ENCODE assay signal across 22 cellular contexts in the genomic region with DNA sequence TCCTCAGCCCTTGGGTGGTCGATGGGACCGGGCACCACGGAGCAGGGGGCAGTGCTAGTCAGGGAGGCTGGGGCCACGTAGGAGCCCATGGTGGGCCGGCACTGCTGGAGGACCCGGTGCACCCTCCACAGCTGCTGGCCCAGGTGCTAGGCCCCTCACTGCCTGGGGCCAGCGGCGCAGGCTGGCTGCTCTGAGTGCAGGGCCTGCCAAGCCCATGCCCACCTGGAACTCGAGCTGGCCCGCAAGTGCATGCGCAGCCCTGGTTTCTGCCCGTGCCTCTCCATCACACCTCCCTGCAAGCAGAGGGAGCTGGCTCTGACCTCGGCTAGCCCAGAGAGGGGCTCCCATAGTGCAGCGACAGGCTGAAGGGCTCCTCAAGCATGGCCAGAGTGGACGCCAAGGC. TPM values are rescaled to one million over a fixed set of nuclear protein-coding genes. Genes with fewer than 3 reads are reported as not detected.
A peak's percentile ranks its signal among the peaks of the same experiment; 100 is the strongest.
DNase-seq lines count a peak whose midpoint lies in the region; ATAC-seq, FAIRE-seq and TF ChIP-seq lines count a peak whose summit lies in the region.
"Had no signal": no experiment of that assay in that cellular context is flagged by ENCODE, and none has a peak within 500 bp of the region (broad histone marks: within the 10 kb centered on the region; RNA-seq: fewer than 3 reads in every experiment).

No MANE protein-coding gene starts in this region.

- POLR2A ChIA-PET in HepG2 (lab: Yijun Ruan, JAX), result no interaction called here

- no peak for TF ChIP-seq POLR2A in HepG2 (IDR thresholded peaks at IDR 0.05; ENCODE audit: insufficient read depth in 1 of 2, low read depth in 2 of 2, low read length in 2 of 2)
- TF ChIP-seq POLR2A in right lobe of liver (IDR thresholded peaks at IDR 0.05), result no peak

- no peak overlapping the region for H2BK15ac ChIP-seq in mesendoderm (replicated peaks; ENCODE audit: low read depth)

- intact Hi-C loops in HepG2 (cut with micrococcal nuclease; ENCODE audit: unreplicated experiment), result no loop called here
- intact Hi-C loops in right lobe of liver (cut with DNase I), result no loop called here
- intact Hi-C loops in sciatic nerve (cut with DNase I), result no loop called here

- no peak overlapping the region for H3K18ac ChIP-seq in mesendoderm (ENCODE audit: low read length)

- WGBS in HepG2 (ENCODE audit: low lambda C conversion rate), result 60% methylated on average over 2 of the region's 15 CpGs
- no CpG with 5 or more reads among the region's 15 CpGs for WGBS in right lobe of liver (ENCODE audit: insufficient coverage, low coverage, low lambda C conversion rate, missing lambda C conversion rate)
- WGBS in mesendoderm (ENCODE audit: extremely low coverage, insufficient coverage, low lambda C conversion rate), result no CpG with 5 or more reads among the region's 15 CpGs

- H4K20me1 ChIP-seq in HepG2 (ENCODE audit: insufficient read depth, low read length), result no peaks in the 10 kb centered on the region
- H4K20me1 ChIP-seq: BLaER1 had no signal

- no peak overlapping the region for H2BK120ac ChIP-seq in mesendoderm (ENCODE audit: low read depth, low read length)

- H4K8ac ChIP-seq in mesendoderm (ENCODE audit: low read depth, low read length), result no peak overlapping the region

- H3K9ac ChIP-seq in HepG2 (ENCODE audit: insufficient read depth, low read depth, low read length) (no peak overlapping the region), mesendoderm (ENCODE audit: low read length) (no peak overlapping the region)
- H3K9ac ChIP-seq: BLaER1, GM23248 had no signal

- H3K9me3 ChIP-seq in HepG2 (ENCODE audit: low read length) (peaks cover 7% of the 10 kb centered on the region), right lobe of liver (no peaks in the 10 kb centered on the region)

- DNase-seq in HepG2 (ENCODE audit: low spot score) (no peak), right lobe of liver (no peak), mesendoderm (peak; percentile 19), sciatic nerve (ENCODE audit: low spot score) (peak; percentile 38), NCI-H1048 (lab: John Stamatoyannopoulos, UW) (no peak), activated gamma-delta T cell (lab: John Stamatoyannopoulos, UW) (no peak)
- DNase-seq: CD4-positive, CD25-positive, alpha-beta regulatory T cell; CD8-positive, alpha-beta T cell; DMS 273 treated with DMSO at 0.1 percent for 48 hours; DMS79; EL; GDM1; GM23248; H9 had no signal

- no peak overlapping the region for H4K5ac ChIP-seq in mesendoderm (ENCODE audit: low read length)

- H3K4ac ChIP-seq in mesendoderm (ENCODE audit: low read depth, low read length), result no peak overlapping the region

- H3K23ac ChIP-seq in mesendoderm (ENCODE audit: low read length), result no peak overlapping the region

- H3K36me3 ChIP-seq in HepG2 (replicated peaks in 1 of 2; ENCODE audit: control insufficient read depth in 1 of 2, insufficient read depth in 2 of 2, low read length in 2 of 2) (no peaks in the 10 kb centered on the region), right lobe of liver (no peaks in the 10 kb centered on the region), mesendoderm (ENCODE audit: control insufficient read depth, insufficient read depth, low read length) (no peaks in the 10 kb centered on the region)
- H3K36me3 ChIP-seq: BLaER1 had no signal

- FAIRE-seq in HepG2 (lab: Jason Lieb, UNC), result no peak
- FAIRE-seq: A204.1, D721Med, GM19239 had no signal

- no peak overlapping the region for H3K56ac ChIP-seq in mesendoderm (ENCODE audit: low read length)

- H3K4me2 ChIP-seq in HepG2 (ENCODE audit: low read depth, low read length) (no peak overlapping the region), mesendoderm (ENCODE audit: low read length) (no peak overlapping the region)
- H3K4me2 ChIP-seq: BLaER1 had no signal

- BruUV-seq in HepG2 (replicated peaks; lab: Mats Ljungman, UMichigan), result no TSS peak

- H3K4me1 ChIP-seq in HepG2 (ENCODE audit: insufficient read depth, low read length) (peaks cover 10% of the 10 kb centered on the region), right lobe of liver (peaks cover 0 to 4% (median 0%) of the 10 kb centered on the region in 4 donors), mesendoderm (ENCODE audit: control insufficient read depth, low read depth, low read length) (no peaks in the 10 kb centered on the region)
- H3K4me1 ChIP-seq: BLaER1 had no signal

- H2AFZ ChIP-seq in HepG2 (ENCODE audit: low read length), result no peak overlapping the region
- H2AFZ ChIP-seq: GM23248 had no signal

- CTCF ChIA-PET in HepG2 (lab: Yijun Ruan, JAX; ENCODE audit: low intra/inter-chr PET ratio, low total read pairs), result no interaction called here

- no peak for TF ChIP-seq EP300 in HepG2 (IDR thresholded peaks at IDR 0.05; ENCODE audit: low read depth in 2 of 2, low read length in 2 of 2)
- no peak for TF ChIP-seq EP300 in HepG2 (CRISPR knock-in tag; IDR thresholded peaks at IDR 0.05; ENCODE audit: borderline replicate concordance)

- H2BK5ac ChIP-seq in mesendoderm (ENCODE audit: low read length), result no peak overlapping the region

- H3K79me2 ChIP-seq in HepG2 (ENCODE audit: insufficient read depth, low read length) (no peaks in the 10 kb centered on the region), mesendoderm (ENCODE audit: control insufficient read depth, insufficient read depth, low read length) (no peaks in the 10 kb centered on the region)

- TF ChIP-seq CTCF in HepG2 (CRISPR knock-in tag; IDR thresholded peaks at IDR 0.05) (no peak), right lobe of liver (IDR thresholded peaks at IDR 0.05) (no peak)

- no peak overlapping the region for H3K27ac ChIP-seq in HepG2 (ENCODE audit: extremely low read length, insufficient read depth, low read length)
- H3K27ac ChIP-seq in right lobe of liver, result no peak overlapping the region
- no peak overlapping the region for H3K27ac ChIP-seq in mesendoderm (ENCODE audit: low read depth, low read length)
- H3K27ac ChIP-seq: 22Rv1, BLaER1, C4-2B, GM23248 had no signal

- no peak for TF ChIP-seq RAD21 in HepG2 (CRISPR knock-in tag; IDR thresholded peaks at IDR 0.05)

- ATAC-seq in HepG2, result no peak
- ATAC-seq in right lobe of liver, result no peak
- ATAC-seq in sciatic nerve, result no peak
- ATAC-seq: CD8-positive, alpha-beta T cell; GM12878; HCT116 had no signal

- H3K4me3 ChIP-seq in HepG2 (replicated peaks in 1 of 3; ENCODE audit: insufficient read depth in 1 of 3, low read depth in 2 of 3, low read length in 3 of 3) (no peak overlapping the region), right lobe of liver (no peak overlapping the region), mesendoderm (ENCODE audit: low read length) (no peak overlapping the region)
- H3K4me3 ChIP-seq: BLaER1, GM12878, GM23248 had no signal

- in situ Hi-C loops in HepG2 (cut with HindIII; ENCODE audit: extremely low pct_ligation_motif_present, low pct_unique_long_range_greater_than_20kb), result no loop called here

- H3K27me3 ChIP-seq in HepG2 (ENCODE audit: control insufficient read depth in 1 of 2, insufficient read depth in 2 of 2, low read length in 2 of 2) (peaks cover 0 to 7% of the 10 kb centered on the region in 2 experiments; a peak in 2 of 5 replicates), right lobe of liver (no peaks in the 10 kb centered on the region), mesendoderm (ENCODE audit: insufficient read depth, low read length, poor library complexity) (no peaks in the 10 kb centered on the region)
- H3K27me3 ChIP-seq: BLaER1 had no signal

- no peak overlapping the region for H2AK5ac ChIP-seq in mesendoderm (ENCODE audit: low read length)

- H3K79me1 ChIP-seq in mesendoderm (ENCODE audit: low read length), result no peaks in the 10 kb centered on the region

RNA-seq across cellular contexts. Expression of a gene that starts 42.1 kb away (rescaled TPM):
- total RNA-seq in HepG2 (2016; rRNA removed; fragmentation: Illumina TruSeq; extraction: Trizol) (17.2 and 17.7 TPM in 2 replicates), right lobe of liver (10 to 100 TPM; 10.4 to 15.2 (median 11.5) TPM), sciatic nerve (32.5 TPM)
- 5.3 and 6.0 TPM in 2 replicates for total RNA-seq in HepG2 (2016; cell fraction: cytosol; rRNA removed; fragmentation: Illumina TruSeq; extraction: Trizol; ENCODE audit: low read depth)
- total RNA-seq in HepG2 (2016; cell fraction: insoluble cytoplasmic fraction; rRNA removed; fragmentation: Illumina TruSeq; extraction: Trizol), result 18.2 and 18.3 TPM in 2 replicates
- total RNA-seq in HepG2 (2016; cell fraction: membrane; rRNA removed; fragmentation: Illumina TruSeq; extraction: Trizol), result 12.5 and 13.9 TPM in 2 replicates
- total RNA-seq in HepG2 (2016; cell fraction: nucleus; rRNA removed; fragmentation: Illumina TruSeq; extraction: Trizol), result 9.8 and 11.3 TPM in 2 replicates
- polyA plus RNA-seq in HepG2 (2011; rRNA removed), result 17.8 and 25.3 TPM in 2 replicates
- 22.1 and 25.8 TPM in 2 replicates for polyA plus RNA-seq in HepG2 (2011; cell fraction: cytosol; rRNA removed)
- 23.7 and 30.7 TPM in 2 replicates for polyA plus RNA-seq in HepG2 (2011; cell fraction: nucleus; rRNA removed)
- polyA plus RNA-seq in HepG2 (2012), result 10.3 and 15.5 TPM in 2 replicates
- polyA plus RNA-seq in HepG2 (2016; cell fraction: cytosol; fragmentation: Illumina TruSeq; extraction: Trizol; ENCODE audit: low read depth), result 3.5 and 4.4 TPM in 2 replicates
- 15.1 and 17.0 TPM in 2 replicates for polyA plus RNA-seq in HepG2 (2016; cell fraction: insoluble cytoplasmic fraction; fragmentation: Illumina TruSeq; extraction: Trizol; ENCODE audit: low read depth)
- polyA plus RNA-seq in HepG2 (2016; cell fraction: membrane; fragmentation: Illumina TruSeq; extraction: Trizol; ENCODE audit: low read depth), result 8.7 and 9.4 TPM in 2 replicates
- 19.1 and 19.7 TPM in 2 replicates for polyA plus RNA-seq in HepG2 (2016; cell fraction: nucleus; fragmentation: Illumina TruSeq; extraction: Trizol; ENCODE audit: insufficient read depth, low read depth)
- 1.0 and 28.1 TPM in 2 replicates for polyA minus RNA-seq in HepG2 (2011; rRNA and poly(A)+ RNA removed; ENCODE audit: low replicate concordance)
- polyA minus RNA-seq in HepG2 (2011; cell fraction: cytosol; rRNA and poly(A)+ RNA removed), result 8.4 and 13.7 TPM in 2 replicates
- polyA minus RNA-seq in HepG2 (2011; cell fraction: nucleus; rRNA and poly(A)+ RNA removed), result 9.1 and 15.0 TPM in 2 replicates
- 5.4 TPM for polyA plus RNA-seq in mesendoderm (2013, experiment 1 of 2)
- 5.9 TPM for polyA plus RNA-seq in mesendoderm (2013, experiment 2 of 2)

RNA-seq across cellular contexts. Expression of a gene that starts 47.4 kb away (rescaled TPM):
- total RNA-seq in HepG2 (2016; rRNA removed; fragmentation: Illumina TruSeq; extraction: Trizol) (13.3 and 14.3 TPM in 2 replicates), right lobe of liver (10 to 100 TPM in 2 of 6 experiments, 1 to 10 TPM in 4; 8.0 to 18.9 (median 8.6) TPM), sciatic nerve (20.7 TPM)
- total RNA-seq in HepG2 (2016; cell fraction: cytosol; rRNA removed; fragmentation: Illumina TruSeq; extraction: Trizol; ENCODE audit: low read depth), result 4.1 and 4.7 TPM in 2 replicates
- 12.6 and 13.9 TPM in 2 replicates for total RNA-seq in HepG2 (2016; cell fraction: insoluble cytoplasmic fraction; rRNA removed; fragmentation: Illumina TruSeq; extraction: Trizol)
- 10.5 and 10.7 TPM in 2 replicates for total RNA-seq in HepG2 (2016; cell fraction: membrane; rRNA removed; fragmentation: Illumina TruSeq; extraction: Trizol)
- 9.0 and 9.1 TPM in 2 replicates for total RNA-seq in HepG2 (2016; cell fraction: nucleus; rRNA removed; fragmentation: Illumina TruSeq; extraction: Trizol)
- polyA plus RNA-seq in HepG2 (2011; rRNA removed), result 9.7 and 14.9 TPM in 2 replicates
- 11.8 and 15.0 TPM in 2 replicates for polyA plus RNA-seq in HepG2 (2011; cell fraction: cytosol; rRNA removed)
- polyA plus RNA-seq in HepG2 (2011; cell fraction: nucleus; rRNA removed), result 12.1 and 12.2 TPM in 2 replicates
- 6.4 and 7.7 TPM in 2 replicates for polyA plus RNA-seq in HepG2 (2012)
- 2.1 and 3.0 TPM in 2 replicates for polyA plus RNA-seq in HepG2 (2016; cell fraction: cytosol; fragmentation: Illumina TruSeq; extraction: Trizol; ENCODE audit: low read depth)
- polyA plus RNA-seq in HepG2 (2016; cell fraction: insoluble cytoplasmic fraction; fragmentation: Illumina TruSeq; extraction: Trizol; ENCODE audit: low read depth), result 15.2 TPM in 2 replicates
- 5.5 and 5.6 TPM in 2 replicates for polyA plus RNA-seq in HepG2 (2016; cell fraction: membrane; fragmentation: Illumina TruSeq; extraction: Trizol; ENCODE audit: low read depth)
- 9.9 and 12.2 TPM in 2 replicates for polyA plus RNA-seq in HepG2 (2016; cell fraction: nucleus; fragmentation: Illumina TruSeq; extraction: Trizol; ENCODE audit: insufficient read depth, low read depth)
- polyA minus RNA-seq in HepG2 (2011; rRNA and poly(A)+ RNA removed; ENCODE audit: low replicate concordance), result 56.3 and 64.8 TPM in 2 replicates
- 9.1 and 9.9 TPM in 2 replicates for polyA minus RNA-seq in HepG2 (2011; cell fraction: cytosol; rRNA and poly(A)+ RNA removed)
- polyA minus RNA-seq in HepG2 (2011; cell fraction: nucleus; rRNA and poly(A)+ RNA removed), result 24.2 and 24.7 TPM in 2 replicates
- polyA plus RNA-seq in mesendoderm (2013, experiment 1 of 2), result 23.9 TPM
- 24.1 TPM for polyA plus RNA-seq in mesendoderm (2013, experiment 2 of 2)

Comparison
In these comparisons a context has a peak if more than half of its experiments do, and no peak if none do; other contexts are left out.
1. DNase-seq: peak in mesendoderm (single experiment) and sciatic nerve (single experiment); none in HepG2 (single experiment), right lobe of liver (0 of 3), NCI-H1048 (single experiment) and activated gamma-delta T cell (single experiment).